Comparison of ENCODE assay signal across 12 cellular contexts in genomic region chr21:25176637-25177412, GRCh38.
DNase-seq lines count a peak whose midpoint lies in the region; ATAC-seq and TF ChIP-seq lines count a peak whose summit lies in the region.
"Had no signal": no experiment of that assay in that cellular context is flagged by ENCODE, and none has a peak within 500 bp of the region (broad histone marks: within the 10 kb centered on the region; RNA-seq: fewer than 3 reads in every experiment).

No MANE protein-coding gene starts in this region.

- H2BK120ac ChIP-seq in mesendoderm (ENCODE audit: low read depth, low read length) = no peak overlapping the region

- no peak overlapping the region for H2AK5ac ChIP-seq in mesendoderm (ENCODE audit: low read length)

- no peaks in the 10 kb centered on the region for H3K36me3 ChIP-seq in SK-N-MC (ENCODE audit: insufficient read depth, low read length)
- H3K36me3 ChIP-seq in mesendoderm (ENCODE audit: control insufficient read depth, insufficient read depth, low read length) = no peaks in the 10 kb centered on the region
- H3K36me3 ChIP-seq: tibial artery had no signal

- no peaks in the 10 kb centered on the region for H3K79me2 ChIP-seq in mesendoderm (ENCODE audit: control insufficient read depth, insufficient read depth, low read length)

- no peaks in the 10 kb centered on the region for H3K79me1 ChIP-seq in mesendoderm (ENCODE audit: low read length)

- H3K27me3 ChIP-seq in mesendoderm (ENCODE audit: insufficient read depth, low read length, poor library complexity) = no peaks in the 10 kb centered on the region
- H3K27me3 ChIP-seq: tibial artery had no signal

- H3K4me2 ChIP-seq in mesendoderm (ENCODE audit: low read length) = no peak overlapping the region

- H3K4me3 ChIP-seq in GM12865 (ENCODE audit: low read depth, low read length) (no peak overlapping the region), SK-N-MC (no peak overlapping the region), mesendoderm (ENCODE audit: low read length) (no peak overlapping the region)
- H3K4me3 ChIP-seq: tibial artery had no signal

- H3K18ac ChIP-seq in mesendoderm (ENCODE audit: low read length) = no peak overlapping the region

- H4K8ac ChIP-seq in mesendoderm (ENCODE audit: low read depth, low read length) = no peak overlapping the region

- no peak overlapping the region for H3K56ac ChIP-seq in mesendoderm (ENCODE audit: low read length)

- whole genome bisulfite sequencing in mesendoderm (ENCODE audit: extremely low coverage, insufficient coverage, low lambda C conversion rate) = no CpG with 5 or more reads among the region's 5 CpGs

- no peak overlapping the region for H3K23ac ChIP-seq in mesendoderm (ENCODE audit: low read length)

- no peak for TF ChIP-seq CTCF in GM12865 (IDR thresholded peaks at IDR 0.05; ENCODE audit: insufficient read depth, low read depth, low read length, missing control alignments)
- no peak for TF ChIP-seq CTCF in GM20000 (IDR thresholded peaks at IDR 0.05; ENCODE audit: extremely low read depth, missing control alignments)

- H4K5ac ChIP-seq in mesendoderm (ENCODE audit: low read length) = no peak overlapping the region

- DNase-seq in GM12865 (ENCODE audit: low read depth) = peak; percentile 71
- DNase-seq in GM20000 (ENCODE audit: low spot score) = peak; percentile 30
- DNase-seq in SK-N-MC (ENCODE audit: low read depth, low spot score) = no peak
- no peak for DNase-seq in stimulated activated CD4-positive, alpha-beta T cell treated with anti-CD3 and anti-CD28 coated beads, Interleukin-2, amount 100 ng/mL, for 48 hours
- DNase-seq in AG08396 (ENCODE audit: low spot score) = no peak
- no peak for DNase-seq in ureter (ENCODE audit: low spot score)
- no peak for DNase-seq in mesendoderm
- DNase-seq: CD4-positive, CD25-positive, alpha-beta regulatory T cell; small intestine; tibial artery had no signal

- H2BK15ac ChIP-seq in mesendoderm (replicated peaks; ENCODE audit: low read depth) = no peak overlapping the region

- H3K4ac ChIP-seq in mesendoderm (ENCODE audit: low read depth, low read length) = no peak overlapping the region

- no peak overlapping the region for H2BK5ac ChIP-seq in mesendoderm (ENCODE audit: low read length)

- ATAC-seq in HG03097 (IDR thresholded peaks at IDR 0.05; ENCODE audit: low FRiP score, unreplicated experiment) = peak; percentile 93

- H3K9me3 ChIP-seq in SK-N-MC (ENCODE audit: low read depth, low read length) = no peaks in the 10 kb centered on the region
- H3K9me3 ChIP-seq: tibial artery had no signal

- H3K27ac ChIP-seq in SK-N-MC = 0 out of 2 replicates have a peak overlapping the region, but pooled peaks have one; percentile 16
- H3K27ac ChIP-seq in mesendoderm (ENCODE audit: low read depth, low read length) = no peak overlapping the region
- H3K27ac ChIP-seq: HL-60, tibial artery had no signal

- no peaks in the 10 kb centered on the region for H3K4me1 ChIP-seq in mesendoderm (ENCODE audit: control insufficient read depth, low read depth, low read length)
- H3K4me1 ChIP-seq: tibial artery had no signal

- H3K9ac ChIP-seq in SK-N-MC (ENCODE audit: insufficient read length) (no peak overlapping the region), mesendoderm (ENCODE audit: low read length) (no peak overlapping the region)

Comparison
In these comparisons a context has a peak if more than half of its experiments do, and no peak if none do; other contexts are left out.
1. DNase-seq: peak in GM12865 (single experiment) and GM20000 (single experiment); none in SK-N-MC (single experiment), stimulated activated CD4-positive, alpha-beta T cell treated with anti-CD3 and anti-CD28 coated beads, Interleukin-2, amount 100 ng/mL, for 48 hours (0 of 2), AG08396 (single experiment), ureter (single experiment) and mesendoderm (single experiment).